ENCODE assay signal across 28 cellular contexts in genomic region chr2:21015281-21015645, GRCh38. TPM values are rescaled to one million over a fixed set of nuclear protein-coding genes. Genes with fewer than 3 reads are reported as not detected.
A peak's percentile ranks its signal among the peaks of the same experiment; 100 is the strongest.
DNase-seq lines count a peak whose midpoint lies in the region; ATAC-seq and FAIRE-seq lines count a peak whose summit lies in the region.
"Had no signal": no experiment of that assay in that cellular context is flagged by ENCODE, and none has a peak within 500 bp of the region (broad histone marks: within the 10 kb centered on the region; RNA-seq: fewer than 3 reads in every experiment).

No MANE protein-coding gene starts in this region.

- DNase-seq in islet precursor cell = peak; percentile 15
- DNase-seq in left lobe of liver (ENCODE audit: low spot score) = peak; percentile 44
- DNase-seq in urothelium cell line (ENCODE audit: low spot score) = no peak
- no peak for DNase-seq in activated effector memory CD4-positive, alpha-beta T cell treated with anti-CD3 and anti-CD28 coated beads, Interleukin-2, amount 50 U/mL, for 16 hours
- DNase-seq in GM23248 = no peak
- DNase-seq: 8988T; ACHN; BE2C; C1 segment of cervical spinal cord; CD4-positive, alpha-beta memory T cell; CD4-positive, CD25-positive, alpha-beta regulatory T cell; CD8-positive, alpha-beta memory T cell; COR-L47; DMS 273 treated with DMSO at 0.1 percent for 48 hours; DMS153; DMS53; DMS79; DND-41; EL; GDM1 had no signal

- ATAC-seq in left lobe of liver = no peak
- ATAC-seq: GM12878 had no signal

- no peaks in the 10 kb centered on the region for H3K27me3 ChIP-seq in GM23248 (replicated peaks; ENCODE audit: insufficient read depth)
- H3K27me3 ChIP-seq: BE2C, BLaER1 had no signal

- no peaks in the 10 kb centered on the region for H3K4me1 ChIP-seq in GM23248 (ENCODE audit: insufficient read depth)
- H3K4me1 ChIP-seq: BE2C, BLaER1 had no signal

- H3K79me2 ChIP-seq in GM23248 (ENCODE audit: insufficient read depth) = no peaks in the 10 kb centered on the region

- H3K36me3 ChIP-seq in GM23248 (ENCODE audit: low read depth) = no peaks in the 10 kb centered on the region
- H3K36me3 ChIP-seq: BE2C, BLaER1 had no signal

- H3K9ac ChIP-seq in GM23248 = no peak overlapping the region
- H3K9ac ChIP-seq: BLaER1 had no signal

- no peak overlapping the region for H3K27ac ChIP-seq in GM23248
- H3K27ac ChIP-seq: BLaER1 had no signal

- no peaks in the 10 kb centered on the region for H3K9me3 ChIP-seq in GM23248 (ENCODE audit: low read depth)
- H3K9me3 ChIP-seq: BE2C, BLaER1 had no signal

- peak; percentile 67 for FAIRE-seq in urothelium cell line (lab: Jason Lieb, UNC)
- FAIRE-seq: A204.1, GM12878, GM12892, GM18507 had no signal

- no peaks in the 10 kb centered on the region for H3K9me2 ChIP-seq in GM23248 (ENCODE audit: insufficient read depth)

- WGBS in GM23248 (ENCODE audit: low coverage in 1 of 2, low lambda C conversion rate in 2 of 2, missing lambda C conversion rate in 2 of 2), 2 experiments = 2% methylated on average over 3 of the region's 3 CpGs

- H3K4me2 ChIP-seq in GM23248 (ENCODE audit: unreplicated experiment) = no peak overlapping the region
- H3K4me2 ChIP-seq: BLaER1 had no signal

- H3K4me3 ChIP-seq in GM23248 = no peak overlapping the region
- H3K4me3 ChIP-seq: BLaER1, GM12878 had no signal

- no peaks in the 10 kb centered on the region for H4K20me1 ChIP-seq in GM23248 (ENCODE audit: insufficient read depth)
- H4K20me1 ChIP-seq: BLaER1 had no signal

- in situ Hi-C loops in GM23248 (cut with MboI) = no loop called here

- no peak overlapping the region for H2AFZ ChIP-seq in GM23248

- no peaks in the 10 kb centered on the region for H3F3A ChIP-seq in GM23248 (ENCODE audit: insufficient read depth)

RNA-seq across cellular contexts. Expression of gene APOB, which starts 28.6 kb away (rescaled TPM):
- total RNA-seq in left lobe of liver = 2,405 TPM
- total RNA-seq in GM23248 (2014; rRNA removed; shearing (Covaris generic)) = not detected in 2 replicates
- not detected in 2 replicates for polyA plus RNA-seq in GM23248 (2016; fragmentation: Nextera tagmentation; extraction: Ambion mirVana)
- total RNA-seq: A673; CD4-positive, alpha-beta memory T cell; CD4-positive, CD25-positive, alpha-beta regulatory T cell; CD8-positive, alpha-beta memory T cell; Daoy; G401 had no signal
- polyA plus RNA-seq: CD4-positive, alpha-beta memory T cell; CD4-positive, CD25-positive, alpha-beta regulatory T cell; CD8-positive, alpha-beta memory T cell; GM12878 had no signal

Comparison
In these comparisons a context has a peak if more than half of its experiments do, and no peak if none do; other contexts are left out.
1. DNase-seq: peak in islet precursor cell (single experiment) and left lobe of liver (single experiment); none in urothelium cell line (single experiment), activated effector memory CD4-positive, alpha-beta T cell treated with anti-CD3 and anti-CD28 coated beads, Interleukin-2, amount 50 U/mL, for 16 hours (single experiment) and GM23248 (single experiment).
2. RNA of gene APOB, which starts 28.6 kb away (total RNA-seq): 2,405 TPM in left lobe of liver (single experiment); not detected in GM23248; every median in the first group is over 1,000 times any median in the second.